In the genomic region with DNA sequence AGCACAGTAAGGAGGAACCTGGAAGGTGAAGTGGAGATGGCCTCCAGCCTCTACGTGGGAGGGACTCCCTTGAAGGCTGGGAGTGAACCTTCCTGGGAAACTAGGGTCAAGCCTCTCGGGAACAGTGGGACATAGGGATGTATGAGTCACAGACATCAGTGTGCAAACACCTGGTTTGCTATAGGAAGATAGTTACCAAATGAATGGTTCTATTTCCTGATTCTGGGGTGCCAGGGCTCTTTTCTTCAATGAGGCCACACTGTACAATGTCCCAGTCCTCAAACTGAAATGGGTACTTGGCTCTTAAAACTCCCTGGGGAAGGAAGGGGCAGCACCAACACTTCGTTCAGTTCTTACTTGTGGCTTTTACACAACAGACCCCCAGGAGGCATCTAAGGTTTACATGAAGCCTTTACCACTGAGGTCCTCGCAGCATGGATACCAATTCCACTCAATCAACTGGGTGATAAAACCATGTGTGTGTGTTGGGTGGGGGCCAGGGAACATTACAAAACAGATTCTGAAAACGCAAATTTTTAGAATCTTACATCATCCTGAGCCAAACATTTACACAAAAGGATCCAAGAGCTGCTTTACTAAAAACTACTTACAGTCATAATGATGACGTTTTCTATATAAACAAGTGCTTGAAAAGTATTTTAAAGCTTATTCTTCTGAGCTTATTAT, we compare ENCODE assay signal across 9 cellular contexts. TPM values are rescaled to one million over a fixed set of nuclear protein-coding genes. Genes with fewer than 3 reads are reported as not detected.
DNase-seq lines count a peak whose midpoint lies in the region; ATAC-seq and TF ChIP-seq lines count a peak whose summit lies in the region.
"Had no signal": no experiment of that assay in that cellular context is flagged by ENCODE, and none has a peak within 500 bp of the region (broad histone marks: within the 10 kb centered on the region; RNA-seq: fewer than 3 reads in every experiment).

No MANE protein-coding gene starts in this region.

- H3K27me3 ChIP-seq in right cardiac atrium (ENCODE audit: control insufficient read depth, insufficient read depth): no peaks in the 10 kb centered on the region

- ATAC-seq in right cardiac atrium: peak; percentile 7 to 34

- peaks cover 5% of the 10 kb centered on the region for H3K4me1 ChIP-seq in right cardiac atrium (ENCODE audit: control insufficient read depth, insufficient read depth, low read length)

- intact Hi-C loops in right cardiac atrium (cut with DNase I): no loop called here

- TF ChIP-seq CTCF in GM13976 (IDR thresholded peaks at IDR 0.05; ENCODE audit: borderline replicate concordance, control extremely low read depth, extremely low read depth, insufficient read depth, missing control alignments): no peak

- DNase-seq in HK-2 (ENCODE audit: unreplicated experiment) (peak; percentile 40), amniotic epithelial cell (ENCODE audit: low read depth) (peak; percentile 92), right cardiac atrium (peak in 1 of 3 donors; percentile 67), stromal cell of bone marrow (ENCODE audit: low read depth) (peak; percentile 90), retina (no peak), GM13976 (ENCODE audit: low spot score) (no peak), DMS 273 (lab: John Stamatoyannopoulos, UW; ENCODE audit: unreplicated experiment) (no peak)
- no peak for DNase-seq in stimulated activated CD4-positive, alpha-beta T cell treated with anti-CD3 and anti-CD28 coated beads, Interleukin-15, amount 100 ng/mL, for 24 hours
- DNase-seq: NCI-H187 treated with DMSO at 0.1 percent for 48 hours had no signal

- H3K27ac ChIP-seq in right cardiac atrium (ENCODE audit: low read length): no peak overlapping the region

- WGBS in right cardiac atrium: 55% methylated on average over 6 of the region's 6 CpGs

- H3K9me3 ChIP-seq in right cardiac atrium (ENCODE audit: control insufficient read depth, low read length): no peaks in the 10 kb centered on the region

- no peak overlapping the region for H3K4me3 ChIP-seq in right cardiac atrium (ENCODE audit: low read length)

- in situ Hi-C loops in GM13976 (cut with MboI; ENCODE audit: low sequenced_read_pairs, unreplicated experiment): no loop called here

RNA-seq across cellular contexts. Expression of a gene that starts 10.4 kb away (rescaled TPM):
- under 1 TPM in 3 of 4 donors, not detected in 1; 0.35 to 0.81 (median 0.69) TPM for total RNA-seq in right cardiac atrium
- 0.16 TPM for polyA plus RNA-seq in right cardiac atrium

RNA-seq across cellular contexts. Expression of a gene that starts 30.7 kb away (rescaled TPM):
- total RNA-seq in right cardiac atrium: 10 to 100 TPM; 16.9 to 34.4 (median 23.8) TPM
- 15.9 TPM for polyA plus RNA-seq in right cardiac atrium

RNA-seq across cellular contexts. Expression of a gene that starts 34.3 kb away (rescaled TPM):
- 10 to 100 TPM; 24.4 to 34.1 (median 30.7) TPM for total RNA-seq in right cardiac atrium
- 34.3 TPM for polyA plus RNA-seq in right cardiac atrium

Comparison
In these comparisons a context has a peak if more than half of its experiments do, and no peak if none do; other contexts are left out.
1. DNase-seq: peak in HK-2 (single experiment), amniotic epithelial cell (single experiment) and stromal cell of bone marrow (single experiment); none in retina (single experiment), GM13976 (single experiment), DMS 273 (single experiment) and stimulated activated CD4-positive, alpha-beta T cell treated with anti-CD3 and anti-CD28 coated beads, Interleukin-15, amount 100 ng/mL, for 24 hours (single experiment).